In genomic region chr3:42853739-42854302, GRCh38 we compare ENCODE assay signal across 1 cellular context.
TF ChIP-seq lines count a peak whose summit lies in the region.

No MANE protein-coding gene starts in this region.

TF ChIP-seq in HepG2, 621 proteins besides CTCF, POLR2A, EP300 and RAD21 (continued from another document):
- TF ChIP-seq ZNF75D (CRISPR knock-in tag; IDR thresholded peaks at IDR 0.05; ENCODE audit: borderline replicate concordance), result no peak
- TF ChIP-seq HOXA5 (CRISPR knock-in tag; IDR thresholded peaks at IDR 0.05), result peak; percentile 38; the same call in 1 of the 2 replicates
- TF ChIP-seq ZNF20 (CRISPR knock-in tag; IDR thresholded peaks at IDR 0.05), result no peak
- 0 out of 2 replicates have a peak, but pooled peaks have one; percentile 26 for TF ChIP-seq YEATS2 (CRISPR knock-in tag; IDR thresholded peaks at IDR 0.05; ENCODE audit: borderline replicate concordance)
- TF ChIP-seq REST (IDR thresholded peaks at IDR 0.05; ENCODE audit: borderline replicate concordance in 1 of 2, low read depth in 1 of 2, low read length in 2 of 2), result peak in 1 of 2 experiments; percentile 48; a peak in 1 of 4 replicates
- TF ChIP-seq MATR3 (CRISPR knock-in tag; IDR thresholded peaks at IDR 0.05), result no peak
- peak; percentile 76 for TF ChIP-seq SMAD3 (CRISPR knock-in tag; IDR thresholded peaks at IDR 0.05)
- 0 out of 2 replicates have a peak, but pooled peaks have one; percentile 17 for TF ChIP-seq ZNF775 (CRISPR knock-in tag; IDR thresholded peaks at IDR 0.05; ENCODE audit: borderline replicate concordance)
- TF ChIP-seq ZFP36 (IDR thresholded peaks at IDR 0.05; ENCODE audit: borderline replicate concordance, low read depth, low read length, partially characterized antibody), result no peak
- TF ChIP-seq HMG20B (CRISPR knock-in tag; conservative IDR thresholded peaks at IDR 0.05), result peak; percentile 71
- peak; percentile 94 for TF ChIP-seq PPARG (CRISPR knock-in tag; conservative IDR thresholded peaks at IDR 0.05)
- TF ChIP-seq SKIL (CRISPR knock-in tag; IDR thresholded peaks at IDR 0.05; ENCODE audit: borderline replicate concordance), result peak; percentile 62
- TF ChIP-seq KDM4B (CRISPR knock-in tag; IDR thresholded peaks at IDR 0.05), result peak; percentile 39; the same call in 1 of the 2 replicates
- peak; percentile 78; the same call in 1 of the 2 replicates for TF ChIP-seq TARDBP (CRISPR knock-in tag; IDR thresholded peaks at IDR 0.05)
- TF ChIP-seq ZNF552 (CRISPR knock-in tag; IDR thresholded peaks at IDR 0.05; ENCODE audit: borderline replicate concordance), result no peak
- peak; percentile 56; the same call in 1 of the 2 replicates for TF ChIP-seq ZNF580 (CRISPR knock-in tag; IDR thresholded peaks at IDR 0.05; ENCODE audit: borderline replicate concordance, low read depth)
- peak; percentile 82 for TF ChIP-seq FOXP1 (IDR thresholded peaks at IDR 0.05)
- TF ChIP-seq FOXP1 (CRISPR knock-in tag; IDR thresholded peaks at IDR 0.05), result peak; percentile 97
- no peak for TF ChIP-seq CENPT (CRISPR knock-in tag; IDR thresholded peaks at IDR 0.05; ENCODE audit: low read depth)
- peak; percentile 98 for TF ChIP-seq RARA (CRISPR knock-in tag; IDR thresholded peaks at IDR 0.05)
- TF ChIP-seq PATZ1 (CRISPR knock-in tag; IDR thresholded peaks at IDR 0.05), result peak; percentile 77
- 0 out of 2 replicates have a peak, but pooled peaks have one; percentile 29 for TF ChIP-seq ZNF644 (CRISPR knock-in tag; IDR thresholded peaks at IDR 0.05; ENCODE audit: low read depth)
- TF ChIP-seq ZBTB10 (CRISPR knock-in tag; IDR thresholded peaks at IDR 0.05; ENCODE audit: borderline replicate concordance), result no peak
- peak; percentile 67; the same call in 1 of the 2 replicates for TF ChIP-seq MTA1 (CRISPR knock-in tag; IDR thresholded peaks at IDR 0.05; ENCODE audit: borderline replicate concordance)
- peak; percentile 59; the same call in 1 of the 2 replicates for TF ChIP-seq JUN (CRISPR knock-in tag; IDR thresholded peaks at IDR 0.05)
- TF ChIP-seq SUZ12 (IDR thresholded peaks at IDR 0.05; ENCODE audit: low read depth, low read length), result no peak
- TF ChIP-seq ZNF503 (CRISPR knock-in tag; IDR thresholded peaks at IDR 0.05), result peak; percentile 83; the same call in 1 of the 2 replicates
- no peak for TF ChIP-seq ZNF839 (CRISPR knock-in tag; IDR thresholded peaks at IDR 0.05; ENCODE audit: borderline replicate concordance)
- TF ChIP-seq CREB1 (IDR thresholded peaks at IDR 0.05), result no peak
- TF ChIP-seq CREB1 (CRISPR knock-in tag; IDR thresholded peaks at IDR 0.05), result peak; percentile 47
- TF ChIP-seq HOXA3 (CRISPR knock-in tag; IDR thresholded peaks at IDR 0.05), result peak; percentile 85
- TF ChIP-seq HNRNPUL1 (IDR thresholded peaks at IDR 0.05; ENCODE audit: low read depth, low read length), result no peak
- TF ChIP-seq ZNF639 (CRISPR knock-in tag; conservative IDR thresholded peaks at IDR 0.05), result no peak
- 0 out of 2 replicates have a peak, but pooled peaks have one; percentile 70 for TF ChIP-seq KAT8 (CRISPR knock-in tag; IDR thresholded peaks at IDR 0.05)
- TF ChIP-seq TBL1XR1 (IDR thresholded peaks at IDR 0.05; ENCODE audit: borderline replicate concordance, low read length, partially characterized antibody), result peak; percentile 87
- no peak for TF ChIP-seq SATB2 (CRISPR knock-in tag; IDR thresholded peaks at IDR 0.05)
- TF ChIP-seq FOXJ3 (CRISPR knock-in tag; IDR thresholded peaks at IDR 0.05; ENCODE audit: borderline replicate concordance), result peak; percentile 94
- TF ChIP-seq CCAR2 (optimal IDR thresholded peaks at IDR 0.05; ENCODE audit: low read depth, low read length), result no peak
- TF ChIP-seq ZMYM3 (CRISPR knock-in tag; IDR thresholded peaks at IDR 0.05), result peak; percentile 75
- TF ChIP-seq POGZ (CRISPR knock-in tag; IDR thresholded peaks at IDR 0.05), result peak; percentile 72; the same call in 1 of the 2 replicates
- TF ChIP-seq MIER3 (CRISPR knock-in tag; IDR thresholded peaks at IDR 0.05; ENCODE audit: borderline replicate concordance), result peak; percentile 86
- TF ChIP-seq ZNF326 (CRISPR knock-in tag; IDR thresholded peaks at IDR 0.05; ENCODE audit: borderline replicate concordance), result no peak
- TF ChIP-seq FOXK1 (CRISPR knock-in tag; IDR thresholded peaks at IDR 0.05; ENCODE audit: borderline replicate concordance, low read depth), result peak; percentile 91
- no peak for TF ChIP-seq TAF1 (CRISPR knock-in tag; IDR thresholded peaks at IDR 0.05)
- TF ChIP-seq ZNF710 (CRISPR knock-in tag; IDR thresholded peaks at IDR 0.05; ENCODE audit: borderline replicate concordance), result peak; percentile 73; the same call in 1 of the 2 replicates
- no peak for TF ChIP-seq XBP1 (CRISPR knock-in tag; IDR thresholded peaks at IDR 0.05)
